ENCODE assay signal across 12 cellular contexts in the genomic region with DNA sequence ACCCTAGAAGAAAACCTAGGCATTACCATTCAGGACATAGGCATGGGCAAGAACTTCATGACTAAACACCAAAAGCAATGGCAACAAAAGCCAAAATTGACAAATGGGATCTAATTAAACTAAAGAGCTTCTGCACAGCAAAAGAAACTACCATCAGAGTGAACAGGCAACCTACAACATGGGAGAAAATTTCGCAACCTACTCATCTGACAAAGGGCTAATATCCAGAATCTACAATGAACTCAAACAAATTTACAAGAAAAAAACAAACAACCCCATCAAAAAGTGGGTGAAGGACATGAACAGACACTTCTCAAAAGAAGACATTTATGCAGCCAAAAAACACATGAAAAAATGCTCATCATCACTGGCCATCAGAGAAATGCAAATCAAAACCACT. TPM values are rescaled to one million over a fixed set of nuclear protein-coding genes. Genes with fewer than 3 reads are reported as not detected.
"Had no signal": no experiment of that assay in that cellular context is flagged by ENCODE, and none has a peak within 500 bp of the region (broad histone marks: within the 10 kb centered on the region; RNA-seq: fewer than 3 reads in every experiment).

No MANE protein-coding gene starts in this region.

RNA-seq across cellular contexts. Expression of gene NMU, which starts 12.0 kb away (rescaled TPM):
- total RNA-seq: OCI-LY7, Peyer's patch, Right ventricle myocardium inferior, Right ventricle myocardium superior, SJSA1, SK-MEL-5 had no signal

RNA-seq across cellular contexts. Expression of gene PDCL2, which starts 32.0 kb away (rescaled TPM):
- total RNA-seq: OCI-LY7, PC-3, PC-9, Peyer's patch, Right ventricle myocardium inferior, Right ventricle myocardium superior, RPMI7951, SJCRH30, SJSA1, SK-MEL-5, T-cell had no signal
- polyA plus RNA-seq: SK-N-SH had no signal
